1 cellular context compared by ENCODE assay signal in the genomic region with DNA sequence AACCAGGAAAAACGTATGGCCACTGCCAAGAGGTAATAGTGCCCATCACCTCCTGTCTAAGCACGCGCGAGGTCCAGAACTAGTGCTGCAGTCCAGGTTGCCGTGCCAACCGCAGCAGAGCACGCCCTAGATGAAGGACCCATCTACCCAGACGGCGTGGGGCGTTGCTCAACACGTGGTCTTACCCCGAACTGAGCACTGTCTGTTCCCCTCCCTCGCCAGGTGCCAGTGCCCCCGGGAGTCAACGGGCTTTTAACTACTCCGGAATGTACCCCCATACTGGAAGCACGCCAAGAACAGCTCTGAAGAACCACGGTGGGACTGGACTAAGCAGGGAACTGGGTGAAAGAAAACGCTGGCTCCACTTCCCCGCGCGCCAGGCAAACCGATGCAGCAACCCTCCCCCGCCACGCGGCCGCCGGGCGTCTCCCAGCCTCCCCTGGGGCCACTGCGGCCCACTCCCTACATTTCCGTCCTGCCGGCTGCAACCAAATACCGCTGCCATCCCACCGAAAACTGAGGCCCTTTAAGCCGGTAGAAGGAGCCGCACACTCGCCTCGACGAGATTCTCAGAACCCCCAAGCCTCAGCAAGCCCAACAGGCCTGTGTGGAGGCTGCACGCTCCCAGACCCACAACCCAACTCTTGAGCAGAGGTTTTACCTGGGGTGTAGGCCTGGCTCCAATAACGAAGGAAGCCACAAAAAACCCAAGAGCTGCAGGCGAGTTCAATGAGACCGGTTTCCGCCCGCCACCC.
TF ChIP-seq lines count a peak whose summit lies in the region.

HSPA8 (minus strand) TSS at position 734 of the 755 bp plus-strand sequence. CDS start 812 bp downstream, outside the sequence.

TF ChIP-seq in K562, 482 proteins besides CTCF, POLR2A, EP300 and RAD21 (continued from another document and continues in another):
- TF ChIP-seq PHF21A (IDR thresholded peaks at IDR 0.05; ENCODE audit: borderline replicate concordance, low read depth) (no peak), SRF (CRISPR knock-in tag; IDR thresholded peaks at IDR 0.05) (no peak), MCM7 (IDR thresholded peaks at IDR 0.05) (no peak), MEIS2 (IDR thresholded peaks at IDR 0.05; ENCODE audit: partially characterized antibody) (no peak), NONO (IDR thresholded peaks at IDR 0.05; ENCODE audit: low read depth in 2 of 2, low read length in 1 of 2) (no peak), RFX1 (IDR thresholded peaks at IDR 0.05) (peak; percentile 73), PTRF (tag; IDR thresholded peaks at IDR 0.05) (no peak), TSHZ1 (CRISPR knock-in tag; IDR thresholded peaks at IDR 0.05) (no peak), MTA1 (IDR thresholded peaks at IDR 0.05; ENCODE audit: borderline replicate concordance) (no peak), OTX1 (CRISPR knock-in tag; IDR thresholded peaks at IDR 0.05) (no peak), MEF2A (IDR thresholded peaks at IDR 0.05; ENCODE audit: control insufficient read depth, low read depth, low read length) (no peak), EHMT2 (IDR thresholded peaks at IDR 0.05) (no peak), PYGO2 (tag; IDR thresholded peaks at IDR 0.05) (no peak), HMG20A (CRISPR knock-in tag; conservative IDR thresholded peaks at IDR 0.05) (no peak), ETV5 (CRISPR knock-in tag; IDR thresholded peaks at IDR 0.05; ENCODE audit: low read depth) (no peak), NR2F6 (CRISPR knock-in tag; IDR thresholded peaks at IDR 0.05) (no peak), ZNF407 (IDR thresholded peaks at IDR 0.05; ENCODE audit: low read depth) (no peak), GTF2E2 (tag; IDR thresholded peaks at IDR 0.05) (0 out of 2 replicates have a peak, but pooled peaks have one; percentile 17), ZNF324 (CRISPR knock-in tag; IDR thresholded peaks at IDR 0.05) (0 out of 2 replicates have a peak, but pooled peaks have one; percentile 17), ZNF146 (CRISPR knock-in tag; IDR thresholded peaks at IDR 0.05; ENCODE audit: unreplicated experiment) (no peak), ZBTB43 (CRISPR knock-in tag; IDR thresholded peaks at IDR 0.05) (no peak), KAT7 (CRISPR knock-in tag; IDR thresholded peaks at IDR 0.05; ENCODE audit: borderline replicate concordance) (no peak), RB1 (IDR thresholded peaks at IDR 0.05; ENCODE audit: low read depth) (no peak), GATAD2A (IDR thresholded peaks at IDR 0.05) (no peak)
- TF ChIP-seq, protein P1, sequence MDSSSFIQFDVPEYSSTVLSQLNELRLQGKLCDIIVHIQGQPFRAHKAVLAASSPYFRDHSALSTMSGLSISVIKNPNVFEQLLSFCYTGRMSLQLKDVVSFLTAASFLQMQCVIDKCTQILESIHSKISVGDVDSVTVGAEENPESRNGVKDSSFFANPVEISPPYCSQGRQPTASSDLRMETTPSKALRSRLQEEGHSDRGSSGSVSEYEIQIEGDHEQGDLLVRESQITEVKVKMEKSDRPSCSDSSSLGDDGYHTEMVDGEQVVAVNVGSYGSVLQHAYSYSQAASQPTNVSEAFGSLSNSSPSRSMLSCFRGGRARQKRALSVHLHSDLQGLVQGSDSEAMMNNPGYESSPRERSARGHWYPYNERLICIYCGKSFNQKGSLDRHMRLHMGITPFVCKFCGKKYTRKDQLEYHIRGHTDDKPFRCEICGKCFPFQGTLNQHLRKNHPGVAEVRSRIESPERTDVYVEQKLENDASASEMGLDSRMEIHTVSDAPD (CRISPR knock-in tag; IDR thresholded peaks at IDR 0.05), result no peak
- TF ChIP-seq, protein P2, sequence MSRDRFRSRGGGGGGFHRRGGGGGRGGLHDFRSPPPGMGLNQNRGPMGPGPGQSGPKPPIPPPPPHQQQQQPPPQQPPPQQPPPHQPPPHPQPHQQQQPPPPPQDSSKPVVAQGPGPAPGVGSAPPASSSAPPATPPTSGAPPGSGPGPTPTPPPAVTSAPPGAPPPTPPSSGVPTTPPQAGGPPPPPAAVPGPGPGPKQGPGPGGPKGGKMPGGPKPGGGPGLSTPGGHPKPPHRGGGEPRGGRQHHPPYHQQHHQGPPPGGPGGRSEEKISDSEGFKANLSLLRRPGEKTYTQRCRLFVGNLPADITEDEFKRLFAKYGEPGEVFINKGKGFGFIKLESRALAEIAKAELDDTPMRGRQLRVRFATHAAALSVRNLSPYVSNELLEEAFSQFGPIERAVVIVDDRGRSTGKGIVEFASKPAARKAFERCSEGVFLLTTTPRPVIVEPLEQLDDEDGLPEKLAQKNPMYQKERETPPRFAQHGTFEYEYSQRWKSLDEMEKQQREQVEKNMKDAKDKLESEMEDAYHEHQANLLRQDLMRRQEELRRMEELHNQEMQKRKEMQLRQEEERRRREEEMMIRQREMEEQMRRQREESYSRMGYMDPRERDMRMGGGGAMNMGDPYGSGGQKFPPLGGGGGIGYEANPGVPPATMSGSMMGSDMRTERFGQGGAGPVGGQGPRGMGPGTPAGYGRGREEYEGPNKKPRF (IDR thresholded peaks at IDR 0.05; ENCODE audit: low read depth, low read length), result no peak
- TF ChIP-seq, protein P3, sequence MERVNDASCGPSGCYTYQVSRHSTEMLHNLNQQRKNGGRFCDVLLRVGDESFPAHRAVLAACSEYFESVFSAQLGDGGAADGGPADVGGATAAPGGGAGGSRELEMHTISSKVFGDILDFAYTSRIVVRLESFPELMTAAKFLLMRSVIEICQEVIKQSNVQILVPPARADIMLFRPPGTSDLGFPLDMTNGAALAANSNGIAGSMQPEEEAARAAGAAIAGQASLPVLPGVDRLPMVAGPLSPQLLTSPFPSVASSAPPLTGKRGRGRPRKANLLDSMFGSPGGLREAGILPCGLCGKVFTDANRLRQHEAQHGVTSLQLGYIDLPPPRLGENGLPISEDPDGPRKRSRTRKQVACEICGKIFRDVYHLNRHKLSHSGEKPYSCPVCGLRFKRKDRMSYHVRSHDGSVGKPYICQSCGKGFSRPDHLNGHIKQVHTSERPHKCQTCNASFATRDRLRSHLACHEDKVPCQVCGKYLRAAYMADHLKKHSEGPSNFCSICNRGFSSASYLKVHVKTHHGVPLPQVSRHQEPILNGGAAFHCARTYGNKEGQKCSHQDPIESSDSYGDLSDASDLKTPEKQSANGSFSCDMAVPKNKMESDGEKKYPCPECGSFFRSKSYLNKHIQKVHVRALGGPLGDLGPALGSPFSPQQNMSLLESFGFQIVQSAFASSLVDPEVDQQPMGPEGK (CRISPR knock-in tag; IDR thresholded peaks at IDR 0.05; ENCODE audit: borderline replicate concordance), result no peak
- TF ChIP-seq, protein P4, sequence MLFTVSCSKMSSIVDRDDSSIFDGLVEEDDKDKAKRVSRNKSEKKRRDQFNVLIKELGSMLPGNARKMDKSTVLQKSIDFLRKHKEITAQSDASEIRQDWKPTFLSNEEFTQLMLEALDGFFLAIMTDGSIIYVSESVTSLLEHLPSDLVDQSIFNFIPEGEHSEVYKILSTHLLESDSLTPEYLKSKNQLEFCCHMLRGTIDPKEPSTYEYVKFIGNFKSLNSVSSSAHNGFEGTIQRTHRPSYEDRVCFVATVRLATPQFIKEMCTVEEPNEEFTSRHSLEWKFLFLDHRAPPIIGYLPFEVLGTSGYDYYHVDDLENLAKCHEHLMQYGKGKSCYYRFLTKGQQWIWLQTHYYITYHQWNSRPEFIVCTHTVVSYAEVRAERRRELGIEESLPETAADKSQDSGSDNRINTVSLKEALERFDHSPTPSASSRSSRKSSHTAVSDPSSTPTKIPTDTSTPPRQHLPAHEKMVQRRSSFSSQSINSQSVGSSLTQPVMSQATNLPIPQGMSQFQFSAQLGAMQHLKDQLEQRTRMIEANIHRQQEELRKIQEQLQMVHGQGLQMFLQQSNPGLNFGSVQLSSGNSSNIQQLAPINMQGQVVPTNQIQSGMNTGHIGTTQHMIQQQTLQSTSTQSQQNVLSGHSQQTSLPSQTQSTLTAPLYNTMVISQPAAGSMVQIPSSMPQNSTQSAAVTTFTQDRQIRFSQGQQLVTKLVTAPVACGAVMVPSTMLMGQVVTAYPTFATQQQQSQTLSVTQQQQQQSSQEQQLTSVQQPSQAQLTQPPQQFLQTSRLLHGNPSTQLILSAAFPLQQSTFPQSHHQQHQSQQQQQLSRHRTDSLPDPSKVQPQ (CRISPR knock-in tag; IDR thresholded peaks at IDR 0.05; ENCODE audit: borderline replicate concordance), result no peak
- TF ChIP-seq, protein P5, sequence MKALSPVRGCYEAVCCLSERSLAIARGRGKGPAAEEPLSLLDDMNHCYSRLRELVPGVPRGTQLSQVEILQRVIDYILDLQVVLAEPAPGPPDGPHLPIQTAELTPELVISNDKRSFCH (CRISPR knock-in tag; IDR thresholded peaks at IDR 0.05), result no peak
- TF ChIP-seq, protein P5 (tag; IDR thresholded peaks at IDR 0.05), result no peak
